In genomic region chr3:160401301-160402095, GRCh38 we compare ENCODE assay signal across 8 cellular contexts. TPM values are rescaled to one million over a fixed set of nuclear protein-coding genes. Genes with fewer than 3 reads are reported as not detected.
DNase-seq lines count a peak whose midpoint lies in the region; ATAC-seq and TF ChIP-seq lines count a peak whose summit lies in the region.

No MANE protein-coding gene starts in this region.

- H3K27ac ChIP-seq in HCT116 (ENCODE audit: low read depth, low read length) (peak overlapping the region; percentile 95), RWPE2 (ENCODE audit: poor library complexity, severe bottlenecking) (peak overlapping the region; percentile 88)

- RAD21 ChIA-PET in HCT116 (lab: Charles Lee; ENCODE audit: low non-redundant PET in 1 of 2, low total read pairs in 2 of 2, uncharacterized antibody in 2 of 2, unreplicated experiment in 2 of 2) = no interaction called here

- no peaks in the 10 kb centered on the region for H3K9me3 ChIP-seq in HCT116 (ENCODE audit: control insufficient read depth in 1 of 2, insufficient read depth in 1 of 2, low read depth in 1 of 2, low read length in 2 of 2)
- no peaks in the 10 kb centered on the region for H3K9me3 ChIP-seq in RWPE2 (ENCODE audit: severe bottlenecking)
- no peaks in the 10 kb centered on the region for H3K9me3 ChIP-seq in endocrine pancreas (ENCODE audit: control insufficient read depth, low read length)

- no peak for DNase-seq in CD14-positive monocyte (ENCODE audit: low spot score)
- DNase-seq in HCT116 (ENCODE audit: low read depth, low spot score) = no peak
- no peak for DNase-seq in RWPE2 (ENCODE audit: low spot score)
- no peak for DNase-seq in AML-193 (lab: John Stamatoyannopoulos, UW)
- DNase-seq in NCI-H446 (lab: John Stamatoyannopoulos, UW) = no peak

- BruUV-seq in HCT116 (replicated peaks; lab: Mats Ljungman, UMichigan) = no TSS peak

- peaks cover 95% of the 10 kb centered on the region for H3K79me2 ChIP-seq in HCT116 (ENCODE audit: insufficient read depth, low read length)

- TF ChIP-seq CTCF in CD14-positive monocyte (IDR thresholded peaks at IDR 0.05) (no peak), HCT116 (IDR thresholded peaks at IDR 0.05 in 2 of 3, conservative IDR thresholded peaks at IDR 0.05 in 1 of 3; ENCODE audit: borderline replicate concordance in 1 of 3, insufficient read depth in 1 of 3, low read depth in 2 of 3, low read length in 2 of 3) (no peak), RWPE2 (IDR thresholded peaks at IDR 0.05; ENCODE audit: poor library complexity, severe bottlenecking) (no peak), nephron (IDR thresholded peaks at IDR 0.05; ENCODE audit: unreplicated experiment in 3 of 3) (no peak)

- H3K4me3 ChIP-seq in HCT116 (replicated peaks in 1 of 2; ENCODE audit: low read depth in 1 of 2, low read length in 2 of 2) = peak overlapping the region; percentile 90 to 93
- peak overlapping the region; percentile 66 for H3K4me3 ChIP-seq in RWPE2 (ENCODE audit: severe bottlenecking)
- H3K4me3 ChIP-seq in endocrine pancreas (ENCODE audit: control insufficient read depth, insufficient read depth, low read length) = peak overlapping the region; percentile 60

- H3K4me1 ChIP-seq in HCT116 (ENCODE audit: control insufficient read depth in 1 of 2, insufficient read depth in 2 of 2, low read length in 2 of 2) (peaks cover 17 to 23% of the 10 kb centered on the region in 2 experiments), RWPE2 (ENCODE audit: insufficient read depth, poor library complexity, severe bottlenecking) (peaks cover 23% of the 10 kb centered on the region), endocrine pancreas (ENCODE audit: control insufficient read depth, insufficient read depth, low read length) (peaks cover 13% of the 10 kb centered on the region)

- peaks cover 0 to 3% of the 10 kb centered on the region in 2 donors for H3K36me3 Mint-ChIP-seq in CD14-positive monocyte
- peaks cover 5% of the 10 kb centered on the region for H3K36me3 Mint-ChIP-seq in nephron (ENCODE audit: low read depth)

- H3K27ac Mint-ChIP-seq in CD14-positive monocyte = peak overlapping the region; percentile 82 to 98 (median 88)
- peak overlapping the region; percentile 67 to 78 (median 77) for H3K27ac Mint-ChIP-seq in nephron

- intact Hi-C loops in CD14-positive monocyte (cut with micrococcal nuclease) = loop anchor here in 1 of 2 donors (5.0 kb wide), 1 partner anchor 46 kb away; the partner anchor contains the start of gene TRIM59
- intact Hi-C loops in HCT116 (cut with micrococcal nuclease) = no loop called here

- H3K4me3 Mint-ChIP-seq in CD14-positive monocyte (peak overlapping the region; percentile 97 to 98), nephron (peak overlapping the region; percentile 87 to 92 (median 92))

- H3K9ac ChIP-seq in HCT116 (ENCODE audit: low read length) (peak overlapping the region; percentile 94), endocrine pancreas (ENCODE audit: control insufficient read depth, insufficient read depth, low read length) (peak overlapping the region; percentile 67)

- H3K27me3 ChIP-seq in HCT116 (ENCODE audit: insufficient read depth, low read length) = no peaks in the 10 kb centered on the region
- H3K27me3 ChIP-seq in RWPE2 (ENCODE audit: insufficient read depth, poor library complexity, severe bottlenecking) = no peaks in the 10 kb centered on the region
- H3K27me3 ChIP-seq in endocrine pancreas (ENCODE audit: control insufficient read depth, insufficient read depth, low read length) = no peaks in the 10 kb centered on the region

- POLR2A ChIA-PET in HCT116 (lab: Charles Lee) = no interaction called here

- H3K27me3 Mint-ChIP-seq in CD14-positive monocyte (ENCODE audit: low read depth in 3 of 3) (no peaks in the 10 kb centered on the region), nephron (ENCODE audit: low read depth) (peaks cover 5% of the 10 kb centered on the region)

- H3K4me1 Mint-ChIP-seq in CD14-positive monocyte = peaks cover 44% of the 10 kb centered on the region
- H3K4me1 Mint-ChIP-seq in nephron = peaks cover 45% of the 10 kb centered on the region

- ATAC-seq in HCT116 = no peak
- peak; percentile 33; the same call in 1 of the 3 replicates for ATAC-seq in RWPE2 (ENCODE audit: low read depth)
- no peak for ATAC-seq in HG02973 (IDR thresholded peaks at IDR 0.05; ENCODE audit: unreplicated experiment)

- H3K9me2 ChIP-seq in HCT116 (ENCODE audit: insufficient read depth) = no peaks in the 10 kb centered on the region

- TF ChIP-seq RAD21 in HCT116 (IDR thresholded peaks at IDR 0.05; ENCODE audit: low read depth) = no peak

- TF ChIP-seq POLR2A in HCT116 (IDR thresholded peaks at IDR 0.05; ENCODE audit: borderline replicate concordance, extremely low read depth, insufficient read depth, insufficient read length) = no peak

- no peak overlapping the region for H2AFZ ChIP-seq in HCT116 (ENCODE audit: low read depth, low read length, poor library complexity, severe bottlenecking)

- H4K20me1 ChIP-seq in HCT116 (ENCODE audit: insufficient read depth) = peaks cover 16% of the 10 kb centered on the region; the same call in 1 of the 2 replicates

- CTCF ChIA-PET in HCT116 (lab: Charles Lee) = interaction anchor here (0.7 kb wide), 1 partner anchor 11 kb away, joined by 3 read pairs; no protein-coding TSS in a partner anchor

- no peaks in the 10 kb centered on the region for H3K9me3 Mint-ChIP-seq in CD14-positive monocyte
- H3K9me3 Mint-ChIP-seq in nephron = no peaks in the 10 kb centered on the region

- H3K4me2 ChIP-seq in HCT116 (ENCODE audit: low read length) = peak overlapping the region; percentile 91

- peaks cover 19 to 50% of the 10 kb centered on the region in 2 experiments for H3K36me3 ChIP-seq in HCT116 (ENCODE audit: control insufficient read depth in 1 of 2, insufficient read depth in 2 of 2, low read length in 2 of 2)
- peaks cover 69% of the 10 kb centered on the region for H3K36me3 ChIP-seq in RWPE2 (ENCODE audit: low read depth)
- H3K36me3 ChIP-seq in endocrine pancreas (ENCODE audit: control insufficient read depth, insufficient read depth, low read length) = no peaks in the 10 kb centered on the region

TF ChIP-seq in HCT116, 20 proteins besides CTCF, POLR2A, EP300 and RAD21:
- TF ChIP-seq ZBTB33 (IDR thresholded peaks at IDR 0.05; ENCODE audit: extremely low read depth, insufficient replicate concordance, low read length) (no peak), POLR2AphosphoS5 (IDR thresholded peaks at IDR 0.05; ENCODE audit: low read depth, low read length) (peak; percentile 30; the same call in 1 of the 2 replicates)

RNA-seq across cellular contexts. Expression of gene SMC4, which starts 2.0 kb away (rescaled TPM):
- polyA plus RNA-seq in CD14-positive monocyte = 10 to 100 TPM in 1 of 2 donors, 1 to 10 TPM in 1; 6.8 to 17.2 TPM
- total RNA-seq in HCT116 (2021; ENCODE audit: unreplicated experiment) = 123 TPM
- 42.5 and 61.0 TPM in 2 replicates for polyA plus RNA-seq in HCT116 (2012)

RNA-seq across cellular contexts. Expression of gene IFT80, which starts 2.5 kb away (rescaled TPM):
- 1 to 10 TPM; 1.3 to 1.4 TPM for polyA plus RNA-seq in CD14-positive monocyte
- total RNA-seq in HCT116 (2021; ENCODE audit: unreplicated experiment) = 26.3 TPM
- polyA plus RNA-seq in HCT116 (2012) = 6.8 and 7.7 TPM in 2 replicates

RNA-seq across cellular contexts. Expression of gene TRIM59, which starts 48.1 kb away (rescaled TPM):
- 1 to 10 TPM; 4.2 TPM for polyA plus RNA-seq in CD14-positive monocyte
- total RNA-seq in HCT116 (2021; ENCODE audit: unreplicated experiment) = 41.6 TPM
- polyA plus RNA-seq in HCT116 (2012) = 5.6 and 13.8 TPM in 2 replicates
